In genomic region chr1:24909388-24909898, GRCh38 we compare ENCODE assay signal across 1 cellular context.
TF ChIP-seq lines count a peak whose summit lies in the region.

No MANE protein-coding gene starts in this region.

TF ChIP-seq in HepG2, 621 proteins besides CTCF, POLR2A, EP300 and RAD21 (continued from another document and continues in another):
- no peak for TF ChIP-seq KIAA2018 (CRISPR knock-in tag; IDR thresholded peaks at IDR 0.05; ENCODE audit: borderline replicate concordance)
- no peak for TF ChIP-seq E2F5 (CRISPR knock-in tag; conservative IDR thresholded peaks at IDR 0.05)
- no peak for TF ChIP-seq ZNF430 (CRISPR knock-in tag; IDR thresholded peaks at IDR 0.05)
- no peak for TF ChIP-seq ZIK1 (CRISPR knock-in tag; IDR thresholded peaks at IDR 0.05; ENCODE audit: borderline replicate concordance, low read depth)
- TF ChIP-seq MAZ (IDR thresholded peaks at IDR 0.05; ENCODE audit: borderline replicate concordance, low read depth, low read length) = no peak
- TF ChIP-seq MAZ (CRISPR knock-in tag; IDR thresholded peaks at IDR 0.05; ENCODE audit: low read depth) = no peak
- no peak for TF ChIP-seq TARDBP (CRISPR knock-in tag; IDR thresholded peaks at IDR 0.05)
- no peak for TF ChIP-seq ZNF788 (CRISPR knock-in tag; IDR thresholded peaks at IDR 0.05; ENCODE audit: borderline replicate concordance)
- TF ChIP-seq HINFP (CRISPR knock-in tag; IDR thresholded peaks at IDR 0.05; ENCODE audit: low read depth) = no peak
- TF ChIP-seq SNAPC4 (CRISPR knock-in tag; IDR thresholded peaks at IDR 0.05) = no peak
- no peak for TF ChIP-seq KLF11 (CRISPR knock-in tag; IDR thresholded peaks at IDR 0.05)
- TF ChIP-seq AHDC1 (CRISPR knock-in tag; IDR thresholded peaks at IDR 0.05; ENCODE audit: borderline replicate concordance) = no peak
- no peak for TF ChIP-seq NRL (CRISPR knock-in tag; IDR thresholded peaks at IDR 0.05; ENCODE audit: borderline replicate concordance)
- TF ChIP-seq TFAP4 (IDR thresholded peaks at IDR 0.05; ENCODE audit: borderline replicate concordance, low read depth) = no peak
- no peak for TF ChIP-seq NPAS2 (CRISPR knock-in tag; IDR thresholded peaks at IDR 0.05; ENCODE audit: borderline replicate concordance)
- TF ChIP-seq HNF1B (CRISPR knock-in tag; IDR thresholded peaks at IDR 0.05) = peak; percentile 56; the same call in 1 of the 2 replicates
- no peak for TF ChIP-seq IRF2 (CRISPR knock-in tag; IDR thresholded peaks at IDR 0.05)
- TF ChIP-seq PRDM10 (CRISPR knock-in tag; IDR thresholded peaks at IDR 0.05; ENCODE audit: low read depth) = no peak
- TF ChIP-seq KDM2A (CRISPR knock-in tag; IDR thresholded peaks at IDR 0.05; ENCODE audit: borderline replicate concordance, low read depth) = peak; percentile 77
- TF ChIP-seq ZNF24 (IDR thresholded peaks at IDR 0.05) = no peak
- no peak for TF ChIP-seq POLR2G (IDR thresholded peaks at IDR 0.05; ENCODE audit: low read depth, low read length)
- no peak for TF ChIP-seq MAFK (conservative IDR thresholded peaks at IDR 0.05 in 1 of 2, IDR thresholded peaks at IDR 0.05 in 1 of 2; ENCODE audit: low read length in 2 of 2)
